16 cellular contexts compared by ENCODE assay signal in the genomic region with DNA sequence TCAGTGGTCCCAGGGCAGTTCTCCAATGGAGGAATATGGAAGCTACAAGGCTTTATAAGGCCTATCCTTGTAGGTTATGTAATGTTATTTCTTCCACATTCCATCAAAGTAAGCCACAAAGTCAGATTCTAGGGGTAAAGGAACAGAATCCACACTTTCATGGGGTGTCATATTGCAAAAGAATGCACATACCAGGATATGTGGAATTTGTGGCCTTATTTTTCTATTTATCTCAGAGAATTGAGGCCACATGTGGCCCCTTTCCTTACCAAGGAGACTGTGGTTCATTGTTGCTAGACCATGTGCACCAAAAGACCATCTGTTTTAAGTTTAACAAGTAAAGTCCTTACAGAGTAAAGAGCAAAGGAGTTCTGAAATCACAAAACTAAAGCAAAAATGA. TPM values are rescaled to one million over a fixed set of nuclear protein-coding genes. Genes with fewer than 3 reads are reported as not detected.
DNase-seq lines count a peak whose midpoint lies in the region; ATAC-seq and TF ChIP-seq lines count a peak whose summit lies in the region.
"Had no signal": no experiment of that assay in that cellular context is flagged by ENCODE, and none has a peak within 500 bp of the region (broad histone marks: within the 10 kb centered on the region; RNA-seq: fewer than 3 reads in every experiment).

No MANE protein-coding gene starts in this region.

- peaks cover 26% of the 10 kb centered on the region for H3K4me1 Mint-ChIP-seq in GM23338
- H3K4me1 Mint-ChIP-seq in WTC11: peaks cover 29% of the 10 kb centered on the region

- CTCF ChIA-PET in WTC11 (lab: Charles Lee): no interaction called here

- no peak overlapping the region for H3K4me3 Mint-ChIP-seq in GM23338
- no peak overlapping the region for H3K4me3 Mint-ChIP-seq in WTC11
- H3K4me3 Mint-ChIP-seq: CD4-positive, alpha-beta T cell; H9 had no signal

- H4K20me1 ChIP-seq in GM23338 (replicated peaks; ENCODE audit: insufficient read depth): no peaks in the 10 kb centered on the region

- H3K9me3 Mint-ChIP-seq in GM23338: no peaks in the 10 kb centered on the region
- H3K9me3 Mint-ChIP-seq in WTC11: peaks cover 5% of the 10 kb centered on the region
- H3K9me3 Mint-ChIP-seq: H9 had no signal

- H3K27me3 ChIP-seq in GM23338 (ENCODE audit: insufficient read depth): no peaks in the 10 kb centered on the region

- no peak overlapping the region; the same call in 1 of the 2 replicates for H3K27ac Mint-ChIP-seq in GM23338
- no peak overlapping the region for H3K27ac Mint-ChIP-seq in WTC11
- H3K27ac Mint-ChIP-seq: CD4-positive, alpha-beta T cell; H9 had no signal

- no peak overlapping the region for H3K27ac ChIP-seq in GM23338 (ENCODE audit: low read depth)
- H3K27ac ChIP-seq: C4-2B had no signal

- H3K4me3 ChIP-seq in GM23338: no peak overlapping the region

- H3K36me3 Mint-ChIP-seq in GM23338 (ENCODE audit: low read depth) (no peaks in the 10 kb centered on the region; the same call in 2 of the 3 replicates), WTC11 (no peaks in the 10 kb centered on the region)

- POLR2A ChIA-PET in WTC11 (lab: Charles Lee): no interaction called here

- ATAC-seq in GM23338 (no peak), GM18907 (IDR thresholded peaks at IDR 0.05; ENCODE audit: unreplicated experiment) (no peak), WTC11 (no peak), HG03159 (IDR thresholded peaks at IDR 0.05; ENCODE audit: unreplicated experiment) (no peak)

- peaks cover 16% of the 10 kb centered on the region; the same call in 1 of the 2 replicates for H3K4me1 ChIP-seq in GM23338 (ENCODE audit: insufficient read depth)
- H3K4me1 ChIP-seq: Caco-2 had no signal

- H3K9me2 ChIP-seq in GM23338 (ENCODE audit: insufficient read depth): no peaks in the 10 kb centered on the region

- H3K4me2 ChIP-seq in GM23338: no peak overlapping the region

- DNase-seq in ACHN: peak; percentile 18
- DNase-seq in GM23338 (ENCODE audit: low spot score): no peak
- peak; percentile 36 for DNase-seq in astrocyte of the hippocampus (ENCODE audit: low read depth, low spot score)
- peak; percentile 21 for DNase-seq in renal cortical epithelial cell (ENCODE audit: low read depth)
- DNase-seq in WTC11 (ENCODE audit: low spot score): no peak
- DNase-seq: AML-193; Caco-2; CD4-positive, alpha-beta T cell; GOT3; H9 had no signal

- H3F3A ChIP-seq in GM23338 (replicated peaks; ENCODE audit: low read depth): no peaks in the 10 kb centered on the region

- TF ChIP-seq CTCF in GM23338 (conservative IDR thresholded peaks at IDR 0.05; ENCODE audit: low read depth in 2 of 2) (no peak), WTC11 (IDR thresholded peaks at IDR 0.05) (no peak)

- H3K27me3 Mint-ChIP-seq in GM23338 (ENCODE audit: insufficient read depth, low read depth, poor library complexity): peaks cover 5% of the 10 kb centered on the region
- no peaks in the 10 kb centered on the region for H3K27me3 Mint-ChIP-seq in WTC11 (ENCODE audit: low read depth)
- H3K27me3 Mint-ChIP-seq: CD4-positive, alpha-beta T cell had no signal

- no peaks in the 10 kb centered on the region for H3K79me2 ChIP-seq in GM23338 (replicated peaks; ENCODE audit: insufficient read depth)

- no peaks in the 10 kb centered on the region for H3K36me3 ChIP-seq in GM23338 (ENCODE audit: insufficient read depth)

- in situ Hi-C loops in ACHN (cut with HindIII; ENCODE audit: low pct_ligation_motif_present, low pct_unique_long_range_greater_than_20kb, low sequenced_read_pairs): loop anchor here (25.0 kb wide), 1 partner anchor 209 kb away; no protein-coding TSS in a partner anchor

- H2AFZ ChIP-seq in GM23338: peak overlapping the region; percentile 13; the same call in 1 of the 2 replicates

TF ChIP-seq in GM23338, 12 proteins besides CTCF, POLR2A, EP300 and RAD21:
- TF ChIP-seq POLR2AphosphoS5 (IDR thresholded peaks at IDR 0.05; ENCODE audit: low read depth): no peak
- TF ChIP-seq, protein P1, sequence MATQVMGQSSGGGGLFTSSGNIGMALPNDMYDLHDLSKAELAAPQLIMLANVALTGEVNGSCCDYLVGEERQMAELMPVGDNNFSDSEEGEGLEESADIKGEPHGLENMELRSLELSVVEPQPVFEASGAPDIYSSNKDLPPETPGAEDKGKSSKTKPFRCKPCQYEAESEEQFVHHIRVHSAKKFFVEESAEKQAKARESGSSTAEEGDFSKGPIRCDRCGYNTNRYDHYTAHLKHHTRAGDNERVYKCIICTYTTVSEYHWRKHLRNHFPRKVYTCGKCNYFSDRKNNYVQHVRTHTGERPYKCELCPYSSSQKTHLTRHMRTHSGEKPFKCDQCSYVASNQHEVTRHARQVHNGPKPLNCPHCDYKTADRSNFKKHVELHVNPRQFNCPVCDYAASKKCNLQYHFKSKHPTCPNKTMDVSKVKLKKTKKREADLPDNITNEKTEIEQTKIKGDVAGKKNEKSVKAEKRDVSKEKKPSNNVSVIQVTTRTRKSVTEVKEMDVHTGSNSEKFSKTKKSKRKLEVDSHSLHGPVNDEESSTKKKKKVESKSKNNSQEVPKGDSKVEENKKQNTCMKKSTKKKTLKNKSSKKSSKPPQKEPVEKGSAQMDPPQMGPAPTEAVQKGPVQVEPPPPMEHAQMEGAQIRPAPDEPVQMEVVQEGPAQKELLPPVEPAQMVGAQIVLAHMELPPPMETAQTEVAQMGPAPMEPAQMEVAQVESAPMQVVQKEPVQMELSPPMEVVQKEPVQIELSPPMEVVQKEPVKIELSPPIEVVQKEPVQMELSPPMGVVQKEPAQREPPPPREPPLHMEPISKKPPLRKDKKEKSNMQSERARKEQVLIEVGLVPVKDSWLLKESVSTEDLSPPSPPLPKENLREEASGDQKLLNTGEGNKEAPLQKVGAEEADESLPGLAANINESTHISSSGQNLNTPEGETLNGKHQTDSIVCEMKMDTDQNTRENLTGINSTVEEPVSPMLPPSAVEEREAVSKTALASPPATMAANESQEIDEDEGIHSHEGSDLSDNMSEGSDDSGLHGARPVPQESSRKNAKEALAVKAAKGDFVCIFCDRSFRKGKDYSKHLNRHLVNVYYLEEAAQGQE (IDR thresholded peaks at IDR 0.05; ENCODE audit: unreplicated experiment): no peak
- TF ChIP-seq EZH2 (IDR thresholded peaks at IDR 0.05; ENCODE audit: low read depth, unreplicated experiment): no peak
- TF ChIP-seq ZNF114 (CRISPR knock-in tag; IDR thresholded peaks at IDR 0.05): no peak

TF ChIP-seq in WTC11, 78 proteins besides CTCF, POLR2A, EP300 and RAD21:
- TF ChIP-seq, protein P2, sequence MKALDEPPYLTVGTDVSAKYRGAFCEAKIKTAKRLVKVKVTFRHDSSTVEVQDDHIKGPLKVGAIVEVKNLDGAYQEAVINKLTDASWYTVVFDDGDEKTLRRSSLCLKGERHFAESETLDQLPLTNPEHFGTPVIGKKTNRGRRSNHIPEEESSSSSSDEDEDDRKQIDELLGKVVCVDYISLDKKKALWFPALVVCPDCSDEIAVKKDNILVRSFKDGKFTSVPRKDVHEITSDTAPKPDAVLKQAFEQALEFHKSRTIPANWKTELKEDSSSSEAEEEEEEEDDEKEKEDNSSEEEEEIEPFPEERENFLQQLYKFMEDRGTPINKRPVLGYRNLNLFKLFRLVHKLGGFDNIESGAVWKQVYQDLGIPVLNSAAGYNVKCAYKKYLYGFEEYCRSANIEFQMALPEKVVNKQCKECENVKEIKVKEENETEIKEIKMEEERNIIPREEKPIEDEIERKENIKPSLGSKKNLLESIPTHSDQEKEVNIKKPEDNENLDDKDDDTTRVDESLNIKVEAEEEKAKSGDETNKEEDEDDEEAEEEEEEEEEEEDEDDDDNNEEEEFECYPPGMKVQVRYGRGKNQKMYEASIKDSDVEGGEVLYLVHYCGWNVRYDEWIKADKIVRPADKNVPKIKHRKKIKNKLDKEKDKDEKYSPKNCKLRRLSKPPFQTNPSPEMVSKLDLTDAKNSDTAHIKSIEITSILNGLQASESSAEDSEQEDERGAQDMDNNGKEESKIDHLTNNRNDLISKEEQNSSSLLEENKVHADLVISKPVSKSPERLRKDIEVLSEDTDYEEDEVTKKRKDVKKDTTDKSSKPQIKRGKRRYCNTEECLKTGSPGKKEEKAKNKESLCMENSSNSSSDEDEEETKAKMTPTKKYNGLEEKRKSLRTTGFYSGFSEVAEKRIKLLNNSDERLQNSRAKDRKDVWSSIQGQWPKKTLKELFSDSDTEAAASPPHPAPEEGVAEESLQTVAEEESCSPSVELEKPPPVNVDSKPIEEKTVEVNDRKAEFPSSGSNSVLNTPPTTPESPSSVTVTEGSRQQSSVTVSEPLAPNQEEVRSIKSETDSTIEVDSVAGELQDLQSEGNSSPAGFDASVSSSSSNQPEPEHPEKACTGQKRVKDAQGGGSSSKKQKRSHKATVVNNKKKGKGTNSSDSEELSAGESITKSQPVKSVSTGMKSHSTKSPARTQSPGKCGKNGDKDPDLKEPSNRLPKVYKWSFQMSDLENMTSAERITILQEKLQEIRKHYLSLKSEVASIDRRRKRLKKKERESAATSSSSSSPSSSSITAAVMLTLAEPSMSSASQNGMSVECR (CRISPR knock-in tag; IDR thresholded peaks at IDR 0.05; ENCODE audit: borderline replicate concordance): no peak
- TF ChIP-seq NFE2L1 (CRISPR knock-in tag; IDR thresholded peaks at IDR 0.05): no peak
- TF ChIP-seq, protein P3, sequence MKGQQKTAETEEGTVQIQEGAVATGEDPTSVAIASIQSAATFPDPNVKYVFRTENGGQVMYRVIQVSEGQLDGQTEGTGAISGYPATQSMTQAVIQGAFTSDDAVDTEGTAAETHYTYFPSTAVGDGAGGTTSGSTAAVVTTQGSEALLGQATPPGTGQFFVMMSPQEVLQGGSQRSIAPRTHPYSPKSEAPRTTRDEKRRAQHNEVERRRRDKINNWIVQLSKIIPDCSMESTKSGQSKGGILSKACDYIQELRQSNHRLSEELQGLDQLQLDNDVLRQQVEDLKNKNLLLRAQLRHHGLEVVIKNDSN (CRISPR knock-in tag; IDR thresholded peaks at IDR 0.05): no peak

RNA-seq across cellular contexts. Expression of gene LRRC4C, which starts 12.9 kb away (rescaled TPM):
- total RNA-seq in GM23338 (2014; rRNA removed; shearing (Covaris generic)): 0.35 TPM in 1 of 2 replicates, not detected in the other
- 0.68 and 1.1 TPM in 2 replicates for polyA plus RNA-seq in GM23338 (2016; fragmentation: Nextera tagmentation; extraction: Ambion mirVana)
- total RNA-seq in renal cortical epithelial cell: 0.69 and 0.89 TPM in 2 replicates
- total RNA-seq in WTC11 (2021): 0.41 to 1.3 TPM (median 0.72 TPM) in 3 replicates
- total RNA-seq: A172; Caco-2; CD4-positive, alpha-beta T cell; HT-29 had no signal
- polyA plus RNA-seq: BJ had no signal

Comparison
In these comparisons a context has a peak if more than half of its experiments do, and no peak if none do; other contexts are left out.
1. DNase-seq: peak in ACHN (single experiment), astrocyte of the hippocampus (single experiment) and renal cortical epithelial cell (single experiment); none in GM23338 (single experiment) and WTC11 (single experiment).